1 cellular context compared by ENCODE assay signal in genomic region chr4:23889814-23890269, GRCh38.
A peak's percentile ranks its signal among the peaks of the same experiment; 100 is the strongest.
TF ChIP-seq lines count a peak whose summit lies in the region.

A gene with protein sequence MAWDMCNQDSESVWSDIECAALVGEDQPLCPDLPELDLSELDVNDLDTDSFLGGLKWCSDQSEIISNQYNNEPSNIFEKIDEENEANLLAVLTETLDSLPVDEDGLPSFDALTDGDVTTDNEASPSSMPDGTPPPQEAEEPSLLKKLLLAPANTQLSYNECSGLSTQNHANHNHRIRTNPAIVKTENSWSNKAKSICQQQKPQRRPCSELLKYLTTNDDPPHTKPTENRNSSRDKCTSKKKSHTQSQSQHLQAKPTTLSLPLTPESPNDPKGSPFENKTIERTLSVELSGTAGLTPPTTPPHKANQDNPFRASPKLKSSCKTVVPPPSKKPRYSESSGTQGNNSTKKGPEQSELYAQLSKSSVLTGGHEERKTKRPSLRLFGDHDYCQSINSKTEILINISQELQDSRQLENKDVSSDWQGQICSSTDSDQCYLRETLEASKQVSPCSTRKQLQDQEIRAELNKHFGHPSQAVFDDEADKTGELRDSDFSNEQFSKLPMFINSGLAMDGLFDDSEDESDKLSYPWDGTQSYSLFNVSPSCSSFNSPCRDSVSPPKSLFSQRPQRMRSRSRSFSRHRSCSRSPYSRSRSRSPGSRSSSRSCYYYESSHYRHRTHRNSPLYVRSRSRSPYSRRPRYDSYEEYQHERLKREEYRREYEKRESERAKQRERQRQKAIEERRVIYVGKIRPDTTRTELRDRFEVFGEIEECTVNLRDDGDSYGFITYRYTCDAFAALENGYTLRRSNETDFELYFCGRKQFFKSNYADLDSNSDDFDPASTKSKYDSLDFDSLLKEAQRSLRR (minus strand): TSS chr4:23890047. CDS start chr4:23889957, 90 bp downstream.

TF ChIP-seq in HepG2, 621 proteins besides CTCF, POLR2A, EP300 and RAD21 (continued from another document and continues in another):
- TF ChIP-seq, protein P1, sequence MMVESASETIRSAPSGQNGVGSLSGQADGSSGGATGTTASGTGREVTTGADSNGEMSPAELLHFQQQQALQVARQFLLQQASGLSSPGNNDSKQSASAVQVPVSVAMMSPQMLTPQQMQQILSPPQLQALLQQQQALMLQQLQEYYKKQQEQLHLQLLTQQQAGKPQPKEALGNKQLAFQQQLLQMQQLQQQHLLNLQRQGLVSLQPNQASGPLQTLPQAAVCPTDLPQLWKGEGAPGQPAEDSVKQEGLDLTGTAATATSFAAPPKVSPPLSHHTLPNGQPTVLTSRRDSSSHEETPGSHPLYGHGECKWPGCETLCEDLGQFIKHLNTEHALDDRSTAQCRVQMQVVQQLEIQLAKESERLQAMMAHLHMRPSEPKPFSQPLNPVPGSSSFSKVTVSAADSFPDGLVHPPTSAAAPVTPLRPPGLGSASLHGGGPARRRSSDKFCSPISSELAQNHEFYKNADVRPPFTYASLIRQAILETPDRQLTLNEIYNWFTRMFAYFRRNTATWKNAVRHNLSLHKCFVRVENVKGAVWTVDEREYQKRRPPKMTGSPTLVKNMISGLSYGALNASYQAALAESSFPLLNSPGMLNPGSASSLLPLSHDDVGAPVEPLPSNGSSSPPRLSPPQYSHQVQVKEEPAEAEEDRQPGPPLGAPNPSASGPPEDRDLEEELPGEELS (CRISPR knock-in tag; IDR thresholded peaks at IDR 0.05): no peak
- no peak for TF ChIP-seq MEF2D (CRISPR knock-in tag; IDR thresholded peaks at IDR 0.05)
- TF ChIP-seq ZNF430 (CRISPR knock-in tag; IDR thresholded peaks at IDR 0.05): peak; percentile 5; the same call in 1 of the 2 replicates
- TF ChIP-seq KDM2A (CRISPR knock-in tag; IDR thresholded peaks at IDR 0.05; ENCODE audit: borderline replicate concordance, low read depth): peak; percentile 67; the same call in 1 of the 2 replicates
- peak; percentile 60 for TF ChIP-seq HOXA3 (CRISPR knock-in tag; IDR thresholded peaks at IDR 0.05)
- TF ChIP-seq ZKSCAN5 (CRISPR knock-in tag; IDR thresholded peaks at IDR 0.05): no peak
- TF ChIP-seq ZNF597 (CRISPR knock-in tag; IDR thresholded peaks at IDR 0.05): no peak
- 0 out of 2 replicates have a peak, but pooled peaks have one; percentile 23 for TF ChIP-seq ARID2 (CRISPR knock-in tag; IDR thresholded peaks at IDR 0.05; ENCODE audit: borderline replicate concordance)
- TF ChIP-seq ZFAT (CRISPR knock-in tag; conservative IDR thresholded peaks at IDR 0.05): no peak
- no peak for TF ChIP-seq NR2C2 (CRISPR knock-in tag; IDR thresholded peaks at IDR 0.05; ENCODE audit: borderline replicate concordance)
- no peak for TF ChIP-seq ZNF20 (CRISPR knock-in tag; IDR thresholded peaks at IDR 0.05)
- TF ChIP-seq HNRNPH1 (optimal IDR thresholded peaks at IDR 0.05; ENCODE audit: low read depth, low read length): no peak
- TF ChIP-seq, protein P2, sequence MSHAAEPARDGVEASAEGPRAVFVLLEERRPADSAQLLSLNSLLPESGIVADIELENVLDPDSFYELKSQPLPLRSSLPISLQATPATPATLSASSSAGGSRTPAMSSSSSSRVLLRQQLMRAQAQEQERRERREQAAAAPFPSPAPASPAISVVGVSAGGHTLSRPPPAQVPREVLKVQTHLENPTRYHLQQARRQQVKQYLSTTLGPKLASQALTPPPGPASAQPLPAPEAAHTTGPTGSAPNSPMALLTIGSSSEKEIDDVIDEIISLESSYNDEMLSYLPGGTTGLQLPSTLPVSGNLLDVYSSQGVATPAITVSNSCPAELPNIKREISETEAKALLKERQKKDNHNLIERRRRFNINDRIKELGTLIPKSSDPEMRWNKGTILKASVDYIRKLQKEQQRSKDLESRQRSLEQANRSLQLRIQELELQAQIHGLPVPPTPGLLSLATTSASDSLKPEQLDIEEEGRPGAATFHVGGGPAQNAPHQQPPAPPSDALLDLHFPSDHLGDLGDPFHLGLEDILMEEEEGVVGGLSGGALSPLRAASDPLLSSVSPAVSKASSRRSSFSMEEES (CRISPR knock-in tag; IDR thresholded peaks at IDR 0.05): peak; percentile 83
- no peak for TF ChIP-seq BCL3 (CRISPR knock-in tag; IDR thresholded peaks at IDR 0.05)
- TF ChIP-seq ZNF274 (CRISPR knock-in tag; IDR thresholded peaks at IDR 0.05): no peak; the same call in 1 of the 2 replicates
- no peak for TF ChIP-seq PAF1 (CRISPR knock-in tag; IDR thresholded peaks at IDR 0.05)
- peak; percentile 24; the same call in 1 of the 2 replicates for TF ChIP-seq TFDP1 (CRISPR knock-in tag; IDR thresholded peaks at IDR 0.05; ENCODE audit: borderline replicate concordance)
- TF ChIP-seq SMAD1 (CRISPR knock-in tag; IDR thresholded peaks at IDR 0.05; ENCODE audit: borderline replicate concordance, low read depth): no peak
- TF ChIP-seq MZF1 (CRISPR knock-in tag; IDR thresholded peaks at IDR 0.05; ENCODE audit: borderline replicate concordance): no peak
- TF ChIP-seq, protein P3, sequence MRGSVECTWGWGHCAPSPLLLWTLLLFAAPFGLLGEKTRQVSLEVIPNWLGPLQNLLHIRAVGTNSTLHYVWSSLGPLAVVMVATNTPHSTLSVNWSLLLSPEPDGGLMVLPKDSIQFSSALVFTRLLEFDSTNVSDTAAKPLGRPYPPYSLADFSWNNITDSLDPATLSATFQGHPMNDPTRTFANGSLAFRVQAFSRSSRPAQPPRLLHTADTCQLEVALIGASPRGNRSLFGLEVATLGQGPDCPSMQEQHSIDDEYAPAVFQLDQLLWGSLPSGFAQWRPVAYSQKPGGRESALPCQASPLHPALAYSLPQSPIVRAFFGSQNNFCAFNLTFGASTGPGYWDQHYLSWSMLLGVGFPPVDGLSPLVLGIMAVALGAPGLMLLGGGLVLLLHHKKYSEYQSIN (CRISPR knock-in tag; IDR thresholded peaks at IDR 0.05; ENCODE audit: borderline replicate concordance): no peak
- peak; percentile 62 for TF ChIP-seq HDAC2 (CRISPR knock-in tag; IDR thresholded peaks at IDR 0.05)
- TF ChIP-seq, protein P4, sequence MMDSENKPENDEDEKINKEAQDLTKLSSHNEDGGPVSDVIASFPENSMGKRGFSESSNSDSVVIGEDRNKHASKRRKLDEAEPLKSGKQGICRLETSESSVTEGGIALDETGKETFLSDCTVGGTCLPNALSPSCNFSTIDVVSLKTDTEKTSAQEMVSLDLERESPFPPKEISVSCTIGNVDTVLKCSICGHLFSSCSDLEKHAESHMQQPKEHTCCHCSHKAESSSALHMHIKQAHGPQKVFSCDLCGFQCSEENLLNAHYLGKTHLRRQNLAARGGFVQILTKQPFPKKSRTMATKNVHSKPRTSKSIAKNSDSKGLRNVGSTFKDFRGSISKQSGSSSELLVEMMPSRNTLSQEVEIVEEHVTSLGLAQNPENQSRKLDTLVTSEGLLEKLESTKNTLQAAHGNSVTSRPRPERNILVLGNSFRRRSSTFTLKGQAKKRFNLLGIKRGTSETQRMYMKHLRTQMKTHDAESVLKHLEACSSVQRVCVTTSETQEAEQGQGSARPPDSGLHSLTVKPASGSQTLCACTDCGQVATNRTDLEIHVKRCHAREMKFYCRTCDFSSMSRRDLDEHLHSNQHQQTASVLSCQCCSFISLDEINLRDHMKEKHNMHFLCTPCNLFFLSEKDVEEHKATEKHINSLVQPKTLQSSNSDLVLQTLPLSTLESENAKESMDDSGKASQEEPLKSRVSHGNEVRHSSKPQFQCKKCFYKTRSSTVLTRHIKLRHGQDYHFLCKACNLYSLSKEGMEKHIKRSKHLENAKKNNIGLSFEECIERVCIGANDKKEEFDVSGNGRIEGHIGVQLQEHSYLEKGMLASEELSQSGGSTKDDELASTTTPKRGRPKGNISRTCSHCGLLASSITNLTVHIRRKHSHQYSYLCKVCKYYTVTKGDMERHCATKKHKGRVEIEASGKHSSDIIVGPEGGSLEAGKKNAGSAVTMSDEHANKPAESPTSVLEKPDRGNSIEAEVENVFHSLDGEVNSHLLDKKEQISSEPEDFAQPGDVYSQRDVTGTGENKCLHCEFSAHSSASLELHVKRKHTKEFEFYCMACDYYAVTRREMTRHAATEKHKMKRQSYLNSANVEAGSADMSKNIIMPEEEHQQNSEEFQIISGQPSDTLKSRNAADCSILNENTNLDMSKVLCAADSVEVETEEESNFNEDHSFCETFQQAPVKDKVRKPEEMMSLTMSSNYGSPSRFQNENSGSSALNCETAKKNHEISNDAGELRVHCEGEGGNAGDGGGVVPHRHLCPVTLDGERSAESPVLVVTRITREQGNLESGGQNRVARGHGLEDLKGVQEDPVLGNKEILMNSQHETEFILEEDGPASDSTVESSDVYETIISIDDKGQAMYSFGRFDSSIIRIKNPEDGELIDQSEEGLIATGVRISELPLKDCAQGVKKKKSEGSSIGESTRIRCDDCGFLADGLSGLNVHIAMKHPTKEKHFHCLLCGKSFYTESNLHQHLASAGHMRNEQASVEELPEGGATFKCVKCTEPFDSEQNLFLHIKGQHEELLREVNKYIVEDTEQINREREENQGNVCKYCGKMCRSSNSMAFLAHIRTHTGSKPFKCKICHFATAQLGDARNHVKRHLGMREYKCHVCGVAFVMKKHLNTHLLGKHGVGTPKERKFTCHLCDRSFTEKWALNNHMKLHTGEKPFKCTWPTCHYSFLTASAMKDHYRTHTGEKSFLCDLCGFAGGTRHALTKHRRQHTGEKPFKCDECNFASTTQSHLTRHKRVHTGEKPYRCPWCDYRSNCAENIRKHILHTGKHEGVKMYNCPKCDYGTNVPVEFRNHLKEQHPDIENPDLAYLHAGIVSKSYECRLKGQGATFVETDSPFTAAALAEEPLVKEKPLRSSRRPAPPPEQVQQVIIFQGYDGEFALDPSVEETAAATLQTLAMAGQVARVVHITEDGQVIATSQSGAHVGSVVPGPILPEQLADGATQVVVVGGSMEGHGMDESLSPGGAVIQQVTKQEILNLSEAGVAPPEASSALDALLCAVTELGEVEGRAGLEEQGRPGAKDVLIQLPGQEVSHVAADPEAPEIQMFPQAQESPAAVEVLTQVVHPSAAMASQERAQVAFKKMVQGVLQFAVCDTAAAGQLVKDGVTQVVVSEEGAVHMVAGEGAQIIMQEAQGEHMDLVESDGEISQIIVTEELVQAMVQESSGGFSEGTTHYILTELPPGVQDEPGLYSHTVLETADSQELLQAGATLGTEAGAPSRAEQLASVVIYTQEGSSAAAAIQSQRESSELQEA (CRISPR knock-in tag; IDR thresholded peaks at IDR 0.05; ENCODE audit: not compliant biosample characterization): no peak
- TF ChIP-seq ZBTB38 (CRISPR knock-in tag; IDR thresholded peaks at IDR 0.05): peak; percentile 56; the same call in 1 of the 2 replicates
- TF ChIP-seq TGIF2 (CRISPR knock-in tag; IDR thresholded peaks at IDR 0.05): peak; percentile 92
- TF ChIP-seq MXD3 (CRISPR knock-in tag; IDR thresholded peaks at IDR 0.05): peak; percentile 29; the same call in 1 of the 2 replicates
- no peak for TF ChIP-seq ZNF567 (CRISPR knock-in tag; IDR thresholded peaks at IDR 0.05; ENCODE audit: borderline replicate concordance)
- no peak for TF ChIP-seq CC2D1A (CRISPR knock-in tag; IDR thresholded peaks at IDR 0.05)
- TF ChIP-seq ZNF572 (CRISPR knock-in tag; IDR thresholded peaks at IDR 0.05): no peak
- no peak for TF ChIP-seq GTF3A (CRISPR knock-in tag; conservative IDR thresholded peaks at IDR 0.05)
- TF ChIP-seq ZMAT3 (CRISPR knock-in tag; conservative IDR thresholded peaks at IDR 0.05): no peak
- no peak for TF ChIP-seq ZNF720 (CRISPR knock-in tag; IDR thresholded peaks at IDR 0.05)
- no peak for TF ChIP-seq SP140L (CRISPR knock-in tag; IDR thresholded peaks at IDR 0.05; ENCODE audit: borderline replicate concordance)
- no peak for TF ChIP-seq SALL2 (CRISPR knock-in tag; IDR thresholded peaks at IDR 0.05)
- TF ChIP-seq SALL1 (CRISPR knock-in tag; IDR thresholded peaks at IDR 0.05): peak; percentile 83
- TF ChIP-seq PHF20 (CRISPR knock-in tag; IDR thresholded peaks at IDR 0.05): no peak
- TF ChIP-seq ZFP37 (CRISPR knock-in tag; IDR thresholded peaks at IDR 0.05; ENCODE audit: borderline replicate concordance): no peak
- no peak for TF ChIP-seq SRF (IDR thresholded peaks at IDR 0.05; ENCODE audit: low read depth, low read length)
- no peak for TF ChIP-seq ZNF775 (CRISPR knock-in tag; IDR thresholded peaks at IDR 0.05; ENCODE audit: borderline replicate concordance)
- TF ChIP-seq SKIL (CRISPR knock-in tag; IDR thresholded peaks at IDR 0.05; ENCODE audit: borderline replicate concordance): no peak
